Comparison of ENCODE assay signal across 22 cellular contexts in the genomic region with DNA sequence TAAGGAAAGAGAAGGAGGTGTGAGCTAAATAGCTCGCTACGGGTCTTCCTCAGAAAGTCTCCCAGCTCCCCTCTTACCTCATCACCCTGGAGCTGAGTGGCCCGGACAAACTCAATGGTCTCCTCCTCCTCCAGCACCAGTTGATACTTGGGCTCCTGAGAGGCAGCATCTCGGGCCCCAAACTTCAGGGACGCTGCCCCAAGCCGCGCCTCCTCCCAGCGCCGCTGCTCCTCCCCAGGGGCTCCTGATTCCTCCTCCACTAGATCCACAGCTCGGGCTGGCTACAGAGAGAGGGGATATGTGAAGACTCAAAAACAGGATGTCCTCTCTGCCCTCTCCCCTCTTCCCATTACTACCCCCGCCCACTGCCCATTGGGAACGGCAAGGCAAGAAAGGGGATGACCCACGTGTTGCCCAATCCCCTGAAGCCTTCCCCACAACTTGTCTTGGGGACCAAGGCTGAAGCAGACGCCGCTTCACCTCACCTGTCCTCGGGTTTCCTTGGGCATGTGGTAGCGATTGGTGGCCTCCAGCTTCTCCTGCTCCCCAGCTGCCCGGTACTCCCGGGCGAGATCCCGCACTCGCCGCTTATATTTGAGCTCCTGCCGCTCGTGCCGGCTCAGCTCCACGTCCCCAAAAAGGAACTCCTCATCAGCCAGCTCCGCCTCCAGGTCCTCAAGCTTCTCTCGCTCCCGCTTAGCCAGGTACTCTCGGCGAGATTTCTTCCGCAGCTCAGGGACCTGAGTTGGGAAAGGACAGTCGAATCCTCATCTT. TPM values are rescaled to one million over a fixed set of nuclear protein-coding genes. Genes with fewer than 3 reads are reported as not detected.
DNase-seq lines count a peak whose midpoint lies in the region; ATAC-seq lines count a peak whose summit lies in the region.
"Had no signal": no experiment of that assay in that cellular context is flagged by ENCODE, and none has a peak within 500 bp of the region (broad histone marks: within the 10 kb centered on the region; RNA-seq: fewer than 3 reads in every experiment).

No MANE protein-coding gene starts in this region.

- H3K4me2 ChIP-seq in neuronal stem cell (ENCODE audit: insufficient read depth, low read length, poor library complexity, severe bottlenecking): no peak overlapping the region

- H2BK120ac ChIP-seq in neuronal stem cell (ENCODE audit: low read depth, low read length): no peak overlapping the region

- no peak overlapping the region for H4K8ac ChIP-seq in neuronal stem cell (ENCODE audit: low read depth, low read length)

- peaks cover 1% of the 10 kb centered on the region for H3K79me1 ChIP-seq in neuronal stem cell (ENCODE audit: low read depth, low read length)

- no peaks in the 10 kb centered on the region for H3K27me3 Mint-ChIP-seq in activated naive CD8-positive, alpha-beta T cell
- H3K27me3 Mint-ChIP-seq in activated naive CD8-positive, alpha-beta T cell treated with anti-CD3 and anti-CD28 coated beads, Interleukin-2, amount 50 U/mL, for 24 hours: no peaks in the 10 kb centered on the region
- H3K27me3 Mint-ChIP-seq: brain; CD4-positive, CD25-positive, alpha-beta regulatory T cell; IgD-negative memory B cell; memory B cell had no signal

- no peak overlapping the region for H3K14ac ChIP-seq in neuronal stem cell (ENCODE audit: low read length)

- no peak overlapping the region for H3K4me3 ChIP-seq in neuronal stem cell (ENCODE audit: low read length in 2 of 2)
- H3K4me3 ChIP-seq: adrenal gland, dorsolateral prefrontal cortex, transverse colon had no signal

- H3K23ac ChIP-seq in neuronal stem cell (ENCODE audit: low read depth, low read length, poor library complexity): peak overlapping the region; percentile 43

- H3K27me3 ChIP-seq in neuronal stem cell (ENCODE audit: control insufficient read depth in 3 of 3, insufficient read depth in 3 of 3, low read depth in 1 of 3, low read length in 3 of 3): no peaks in the 10 kb centered on the region
- H3K27me3 ChIP-seq: adrenal gland, dorsolateral prefrontal cortex, transverse colon had no signal

- H2AK5ac ChIP-seq in neuronal stem cell (ENCODE audit: low read depth, low read length): no peak overlapping the region

- H3K36me3 Mint-ChIP-seq in activated naive CD8-positive, alpha-beta T cell: peaks cover 11% of the 10 kb centered on the region
- peaks cover 48% of the 10 kb centered on the region for H3K36me3 Mint-ChIP-seq in activated naive CD8-positive, alpha-beta T cell treated with anti-CD3 and anti-CD28 coated beads, Interleukin-2, amount 50 U/mL, for 24 hours (ENCODE audit: low read depth)

- no peak overlapping the region for H3K4me3 Mint-ChIP-seq in activated naive CD8-positive, alpha-beta T cell
- no peak overlapping the region for H3K4me3 Mint-ChIP-seq in activated naive CD8-positive, alpha-beta T cell treated with anti-CD3 and anti-CD28 coated beads, Interleukin-2, amount 50 U/mL, for 24 hours
- H3K4me3 Mint-ChIP-seq: brain; CD4-positive, CD25-positive, alpha-beta regulatory T cell; memory B cell had no signal

- no peak for ATAC-seq in activated naive CD8-positive, alpha-beta T cell treated with anti-CD3 and anti-CD28 coated beads, Interleukin-2, amount 50 U/mL, for 24 hours
- ATAC-seq: right cardiac atrium had no signal

- H3K27ac Mint-ChIP-seq in activated naive CD8-positive, alpha-beta T cell: peak overlapping the region; percentile 22
- no peak overlapping the region for H3K27ac Mint-ChIP-seq in activated naive CD8-positive, alpha-beta T cell treated with anti-CD3 and anti-CD28 coated beads, Interleukin-2, amount 50 U/mL, for 24 hours
- H3K27ac Mint-ChIP-seq: brain, memory B cell had no signal

- no peak overlapping the region for H2AFZ ChIP-seq in neuronal stem cell (ENCODE audit: low read length)

- no peak overlapping the region for H2BK5ac ChIP-seq in neuronal stem cell (ENCODE audit: low read length)

- H3K9me3 Mint-ChIP-seq in activated naive CD8-positive, alpha-beta T cell (ENCODE audit: low read depth): no peaks in the 10 kb centered on the region
- H3K9me3 Mint-ChIP-seq in activated naive CD8-positive, alpha-beta T cell treated with anti-CD3 and anti-CD28 coated beads, Interleukin-2, amount 50 U/mL, for 24 hours: no peaks in the 10 kb centered on the region
- H3K9me3 Mint-ChIP-seq: brain; CD4-positive, CD25-positive, alpha-beta regulatory T cell; IgD-negative memory B cell; memory B cell had no signal

- no CpG with 5 or more reads among the region's 34 CpGs for WGBS in neuronal stem cell (ENCODE audit: extremely low coverage in 2 of 2, insufficient read length in 2 of 2, insufficient replicate concordance in 1 of 2), 2 donors

- H2BK12ac ChIP-seq in neuronal stem cell (ENCODE audit: low read length): no peak overlapping the region

- no peaks in the 10 kb centered on the region for H3K9me3 ChIP-seq in neuronal stem cell (replicated peaks in 1 of 2; ENCODE audit: control insufficient read depth in 2 of 2, insufficient read depth in 1 of 2, low read depth in 1 of 2, low read length in 2 of 2)
- H3K9me3 ChIP-seq: adrenal gland, transverse colon had no signal

- H3K18ac ChIP-seq in neuronal stem cell (ENCODE audit: low read length): no peak overlapping the region

- H3K4me1 ChIP-seq in neuronal stem cell (ENCODE audit: control insufficient read depth in 2 of 2, insufficient read depth in 1 of 2, low read depth in 1 of 2, low read length in 2 of 2): no peaks in the 10 kb centered on the region
- H3K4me1 ChIP-seq: adrenal gland, transverse colon had no signal

- no peak overlapping the region for H3K27ac ChIP-seq in neuronal stem cell (replicated peaks; ENCODE audit: low read length)
- H3K27ac ChIP-seq: adrenal gland, dorsolateral prefrontal cortex, transverse colon had no signal

- H3K9ac ChIP-seq in neuronal stem cell (ENCODE audit: low read depth, low read length, poor library complexity): peak overlapping the region; percentile 70

- peaks cover 41 to 86% of the 10 kb centered on the region in 2 donors for H3K36me3 ChIP-seq in neuronal stem cell (replicated peaks in 1 of 2; ENCODE audit: control insufficient read depth in 2 of 2, insufficient read depth in 2 of 2, low read length in 2 of 2)

- H3K4ac ChIP-seq in neuronal stem cell (ENCODE audit: low read length): no peak overlapping the region

- DNase-seq in activated naive CD8-positive, alpha-beta T cell treated with anti-CD3 and anti-CD28 coated beads, Interleukin-2, amount 50 U/mL, for 24 hours: no peak
- DNase-seq in neuronal stem cell (ENCODE audit: low spot score): no peak
- no peak for DNase-seq in activated naive CD4-positive, alpha-beta T cell (lab: John Stamatoyannopoulos, UW)
- DNase-seq: activated CD8-positive, alpha-beta memory T cell treated with anti-CD3 and anti-CD28 coated beads for 24 hours; activated gamma-delta T cell; CD4-positive, CD25-positive, alpha-beta regulatory T cell; dorsolateral prefrontal cortex; HCEC 1CT; hypothalamus; NCI-H1105; NCI-H187 treated with DMSO at 0.1 percent for 48 hours; NCI-H2171 treated with DMSO at 0.1 percent for 48 hours; NCI-H524; right cardiac atrium; Right ventricle myocardium superior; stimulated activated CD4-positive, alpha-beta T cell treated with anti-CD3 and anti-CD28 coated beads, Interleukin-2, amount 100 ng/mL, for 24 hours; transverse colon had no signal

- H3K4me1 Mint-ChIP-seq in activated naive CD8-positive, alpha-beta T cell (ENCODE audit: low read depth): peaks cover 21% of the 10 kb centered on the region
- peaks cover 16% of the 10 kb centered on the region for H3K4me1 Mint-ChIP-seq in activated naive CD8-positive, alpha-beta T cell treated with anti-CD3 and anti-CD28 coated beads, Interleukin-2, amount 50 U/mL, for 24 hours
- H3K4me1 Mint-ChIP-seq: brain had no signal

- no peak overlapping the region for H4K91ac ChIP-seq in neuronal stem cell (ENCODE audit: low read depth, low read length, poor library complexity)

- H2BK15ac ChIP-seq in neuronal stem cell (ENCODE audit: low read length): no peak overlapping the region

RNA-seq across cellular contexts. Expression of a gene that starts 7.6 kb away (rescaled TPM):
- 16.0 TPM for polyA plus RNA-seq in neuronal stem cell (2013, experiment 1 of 2)
- polyA plus RNA-seq in neuronal stem cell (2013, experiment 2 of 2): 14.8 TPM

RNA-seq across cellular contexts. Expression of a gene that starts 18.2 kb away (rescaled TPM):
- 17.2 TPM for polyA plus RNA-seq in neuronal stem cell (2013, experiment 1 of 2)
- 16.5 TPM for polyA plus RNA-seq in neuronal stem cell (2013, experiment 2 of 2)

RNA-seq across cellular contexts. Expression of a gene that starts 21.3 kb away (rescaled TPM):
- polyA plus RNA-seq in neuronal stem cell (2013, experiment 1 of 2): 54.3 TPM
- polyA plus RNA-seq in neuronal stem cell (2013, experiment 2 of 2): 55.0 TPM

RNA-seq across cellular contexts. Expression of a gene that starts 25.6 kb away (rescaled TPM):
- 98.1 TPM for polyA plus RNA-seq in neuronal stem cell (2013, experiment 1 of 2)
- 96.2 TPM for polyA plus RNA-seq in neuronal stem cell (2013, experiment 2 of 2)

RNA-seq across cellular contexts. Expression of a gene that starts 38.5 kb away (rescaled TPM):
- polyA plus RNA-seq in neuronal stem cell (2013, experiment 1 of 2): 59.8 TPM
- polyA plus RNA-seq in neuronal stem cell (2013, experiment 2 of 2): 56.1 TPM
